ENCODE assay signal across 3 cellular contexts in the genomic region with DNA sequence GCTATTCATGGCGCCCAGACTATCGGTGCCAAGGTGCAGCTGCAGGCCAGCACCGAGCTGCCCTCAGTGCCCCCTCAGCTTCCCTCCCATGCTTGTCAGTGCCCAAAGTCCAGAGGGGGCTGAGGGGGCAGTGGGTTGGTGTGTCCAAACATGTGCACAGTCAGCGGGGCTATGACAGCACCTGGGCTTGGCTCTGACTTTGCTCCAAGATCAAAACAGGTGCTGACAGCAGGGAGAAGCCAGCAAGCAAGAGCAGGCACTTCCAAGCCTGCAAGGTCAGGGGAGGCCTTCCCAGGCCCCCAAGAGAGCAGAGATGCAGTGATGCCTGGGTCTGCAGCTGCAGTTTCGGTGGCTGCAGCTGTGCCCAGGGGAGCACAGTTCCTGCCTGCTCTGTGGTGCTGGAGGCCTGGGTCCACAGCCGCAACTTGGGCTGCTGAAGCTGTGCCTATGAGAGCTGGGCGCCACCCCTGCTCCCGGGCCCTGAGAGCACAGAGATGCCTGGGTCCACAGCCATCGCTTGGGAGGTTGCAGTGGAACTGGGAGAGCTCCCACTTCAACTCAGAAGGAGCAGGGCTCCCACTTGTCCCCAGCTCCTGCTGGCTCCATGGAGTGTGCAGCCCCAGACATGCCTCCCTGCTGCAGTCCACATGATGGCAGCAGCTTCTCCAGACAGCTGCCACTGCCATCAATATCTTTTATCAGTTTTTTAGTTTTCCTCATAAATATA.
TF ChIP-seq lines count a peak whose summit lies in the region.

No MANE protein-coding gene starts in this region.

TF ChIP-seq in SK-N-SH treated with all-trans-retinoic acid at 6 μM for 48 hours, 23 proteins besides CTCF, POLR2A, EP300 and RAD21 (continued from another document):
- TF ChIP-seq, protein P1, sequence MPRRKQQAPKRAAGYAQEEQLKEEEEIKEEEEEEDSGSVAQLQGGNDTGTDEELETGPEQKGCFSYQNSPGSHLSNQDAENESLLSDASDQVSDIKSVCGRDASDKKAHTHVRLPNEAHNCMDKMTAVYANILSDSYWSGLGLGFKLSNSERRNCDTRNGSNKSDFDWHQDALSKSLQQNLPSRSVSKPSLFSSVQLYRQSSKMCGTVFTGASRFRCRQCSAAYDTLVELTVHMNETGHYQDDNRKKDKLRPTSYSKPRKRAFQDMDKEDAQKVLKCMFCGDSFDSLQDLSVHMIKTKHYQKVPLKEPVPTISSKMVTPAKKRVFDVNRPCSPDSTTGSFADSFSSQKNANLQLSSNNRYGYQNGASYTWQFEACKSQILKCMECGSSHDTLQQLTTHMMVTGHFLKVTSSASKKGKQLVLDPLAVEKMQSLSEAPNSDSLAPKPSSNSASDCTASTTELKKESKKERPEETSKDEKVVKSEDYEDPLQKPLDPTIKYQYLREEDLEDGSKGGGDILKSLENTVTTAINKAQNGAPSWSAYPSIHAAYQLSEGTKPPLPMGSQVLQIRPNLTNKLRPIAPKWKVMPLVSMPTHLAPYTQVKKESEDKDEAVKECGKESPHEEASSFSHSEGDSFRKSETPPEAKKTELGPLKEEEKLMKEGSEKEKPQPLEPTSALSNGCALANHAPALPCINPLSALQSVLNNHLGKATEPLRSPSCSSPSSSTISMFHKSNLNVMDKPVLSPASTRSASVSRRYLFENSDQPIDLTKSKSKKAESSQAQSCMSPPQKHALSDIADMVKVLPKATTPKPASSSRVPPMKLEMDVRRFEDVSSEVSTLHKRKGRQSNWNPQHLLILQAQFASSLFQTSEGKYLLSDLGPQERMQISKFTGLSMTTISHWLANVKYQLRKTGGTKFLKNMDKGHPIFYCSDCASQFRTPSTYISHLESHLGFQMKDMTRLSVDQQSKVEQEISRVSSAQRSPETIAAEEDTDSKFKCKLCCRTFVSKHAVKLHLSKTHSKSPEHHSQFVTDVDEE (CRISPR knock-in tag; IDR thresholded peaks at IDR 0.05) = no peak
- TF ChIP-seq CSDC2 (CRISPR knock-in tag; IDR thresholded peaks at IDR 0.05) (no peak), TOX (CRISPR knock-in tag; IDR thresholded peaks at IDR 0.05; ENCODE audit: borderline replicate concordance) (no peak), ISL1 (CRISPR knock-in tag; IDR thresholded peaks at IDR 0.05) (no peak), PPARA (CRISPR knock-in tag; IDR thresholded peaks at IDR 0.05; ENCODE audit: borderline replicate concordance) (no peak)

TF ChIP-seq in WTC11, 78 proteins besides CTCF, POLR2A, EP300 and RAD21 (continued from another document):
- TF ChIP-seq IRF2 (CRISPR knock-in tag; IDR thresholded peaks at IDR 0.05; ENCODE audit: borderline replicate concordance, low read depth) = no peak
- TF ChIP-seq, protein P2, sequence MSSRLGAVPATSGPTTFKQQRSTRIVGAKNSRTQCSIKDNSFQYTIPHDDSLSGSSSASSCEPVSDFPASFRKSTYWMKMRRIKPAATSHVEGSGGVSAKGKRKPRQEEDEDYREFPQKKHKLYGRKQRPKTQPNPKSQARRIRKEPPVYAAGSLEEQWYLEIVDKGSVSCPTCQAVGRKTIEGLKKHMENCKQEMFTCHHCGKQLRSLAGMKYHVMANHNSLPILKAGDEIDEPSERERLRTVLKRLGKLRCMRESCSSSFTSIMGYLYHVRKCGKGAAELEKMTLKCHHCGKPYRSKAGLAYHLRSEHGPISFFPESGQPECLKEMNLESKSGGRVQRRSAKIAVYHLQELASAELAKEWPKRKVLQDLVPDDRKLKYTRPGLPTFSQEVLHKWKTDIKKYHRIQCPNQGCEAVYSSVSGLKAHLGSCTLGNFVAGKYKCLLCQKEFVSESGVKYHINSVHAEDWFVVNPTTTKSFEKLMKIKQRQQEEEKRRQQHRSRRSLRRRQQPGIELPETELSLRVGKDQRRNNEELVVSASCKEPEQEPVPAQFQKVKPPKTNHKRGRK (CRISPR knock-in tag; IDR thresholded peaks at IDR 0.05; ENCODE audit: borderline replicate concordance) = no peak
- no peak for TF ChIP-seq GABPB1 (CRISPR knock-in tag; IDR thresholded peaks at IDR 0.05)

TF ChIP-seq in HepG2, 621 proteins besides CTCF, POLR2A, EP300 and RAD21 (continued from another document):
- TF ChIP-seq, protein P3, sequence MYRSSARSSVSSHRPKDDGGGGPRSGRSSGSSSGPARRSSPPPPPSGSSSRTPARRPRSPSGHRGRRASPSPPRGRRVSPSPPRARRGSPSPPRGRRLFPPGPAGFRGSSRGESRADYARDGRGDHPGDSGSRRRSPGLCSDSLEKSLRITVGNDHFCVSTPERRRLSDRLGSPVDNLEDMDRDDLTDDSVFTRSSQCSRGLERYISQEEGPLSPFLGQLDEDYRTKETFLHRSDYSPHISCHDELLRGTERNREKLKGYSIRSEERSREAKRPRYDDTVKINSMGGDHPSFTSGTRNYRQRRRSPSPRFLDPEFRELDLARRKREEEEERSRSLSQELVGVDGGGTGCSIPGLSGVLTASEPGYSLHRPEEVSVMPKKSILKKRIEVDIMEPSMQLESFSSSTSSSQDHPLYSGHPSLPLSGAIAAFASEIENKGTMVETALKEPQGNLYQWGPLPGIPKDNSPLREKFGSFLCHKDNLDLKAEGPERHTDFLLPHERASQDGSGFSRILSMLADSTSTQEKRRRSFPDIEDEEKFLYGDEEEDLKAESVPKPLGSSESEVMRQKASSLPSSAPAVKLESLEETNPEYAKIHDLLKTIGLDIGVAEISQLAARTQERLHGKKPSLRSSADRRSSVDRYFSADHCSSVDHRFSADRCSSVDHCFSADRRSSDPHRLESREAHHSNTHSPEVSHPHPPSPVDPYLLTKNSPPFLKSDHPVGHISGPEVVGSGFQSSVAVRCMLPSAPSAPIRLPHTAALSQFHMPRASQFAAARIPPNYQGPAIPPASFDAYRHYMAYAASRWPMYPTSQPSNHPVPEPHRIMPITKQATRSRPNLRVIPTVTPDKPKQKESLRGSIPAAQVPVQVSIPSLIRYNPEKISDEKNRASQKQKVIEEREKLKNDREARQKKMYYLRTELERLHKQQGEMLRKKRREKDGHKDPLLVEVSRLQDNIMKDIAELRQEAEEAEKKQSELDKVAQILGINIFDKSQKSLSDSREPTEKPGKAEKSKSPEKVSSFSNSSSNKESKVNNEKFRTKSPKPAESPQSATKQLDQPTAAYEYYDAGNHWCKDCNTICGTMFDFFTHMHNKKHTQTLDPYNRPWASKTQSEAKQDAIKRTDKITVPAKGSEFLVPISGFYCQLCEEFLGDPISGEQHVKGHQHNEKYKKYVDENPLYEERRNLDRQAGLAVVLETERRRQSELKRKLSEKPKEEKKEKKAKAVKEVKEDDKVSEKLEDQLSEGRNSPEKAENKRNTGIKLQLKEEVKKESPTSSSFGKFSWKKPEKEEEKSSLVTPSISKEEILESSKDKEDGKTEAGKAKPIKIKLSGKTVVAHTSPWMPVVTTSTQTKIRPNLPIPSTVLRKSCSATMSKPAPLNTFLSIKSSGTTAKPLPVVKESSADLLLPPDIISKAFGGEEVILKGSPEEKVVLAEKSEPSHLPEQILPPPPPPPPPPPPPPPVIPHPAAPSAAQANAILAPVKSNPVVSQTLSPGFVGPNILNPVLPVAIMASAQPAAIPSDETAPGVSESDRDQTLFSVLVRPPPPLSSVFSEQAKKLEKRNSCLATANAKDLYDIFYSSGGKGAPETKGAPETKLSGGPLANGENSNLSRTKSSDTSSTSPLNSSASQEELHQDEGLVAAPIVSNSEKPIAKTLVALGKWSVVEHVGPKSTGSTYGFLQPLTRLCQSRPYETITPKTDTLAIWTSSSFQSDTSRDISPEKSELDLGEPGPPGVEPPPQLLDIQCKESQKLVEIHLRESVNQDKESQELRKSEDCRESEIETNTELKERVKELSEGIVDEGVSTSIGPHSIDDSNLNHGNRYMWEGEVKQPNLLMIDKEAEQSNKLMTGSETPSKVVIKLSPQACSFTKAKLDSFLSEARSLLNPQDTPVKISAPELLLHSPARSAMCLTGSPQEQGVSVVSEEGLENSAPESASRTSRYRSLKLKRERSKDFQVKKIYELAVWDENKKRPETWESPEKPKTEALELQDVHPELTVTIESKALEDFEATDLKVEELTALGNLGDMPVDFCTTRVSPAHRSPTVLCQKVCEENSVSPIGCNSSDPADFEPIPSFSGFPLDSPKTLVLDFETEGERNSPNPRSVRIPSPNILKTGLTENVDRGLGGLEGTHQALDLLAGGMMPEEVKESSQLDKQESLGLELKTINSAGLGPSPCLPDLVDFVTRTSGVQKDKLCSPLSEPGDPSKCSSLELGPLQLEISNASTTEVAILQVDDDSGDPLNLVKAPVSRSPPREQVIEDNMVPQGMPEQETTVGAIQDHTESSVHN (CRISPR knock-in tag; IDR thresholded peaks at IDR 0.05) = no peak
- TF ChIP-seq MTF1 (CRISPR knock-in tag; IDR thresholded peaks at IDR 0.05) (no peak), SP5 (CRISPR knock-in tag; IDR thresholded peaks at IDR 0.05; ENCODE audit: borderline replicate concordance, low read depth) (no peak)
TF ChIP-seq in HepG2: peak in this region for 1.
